Comparison of ENCODE assay signal across 9 cellular contexts in the genomic region with DNA sequence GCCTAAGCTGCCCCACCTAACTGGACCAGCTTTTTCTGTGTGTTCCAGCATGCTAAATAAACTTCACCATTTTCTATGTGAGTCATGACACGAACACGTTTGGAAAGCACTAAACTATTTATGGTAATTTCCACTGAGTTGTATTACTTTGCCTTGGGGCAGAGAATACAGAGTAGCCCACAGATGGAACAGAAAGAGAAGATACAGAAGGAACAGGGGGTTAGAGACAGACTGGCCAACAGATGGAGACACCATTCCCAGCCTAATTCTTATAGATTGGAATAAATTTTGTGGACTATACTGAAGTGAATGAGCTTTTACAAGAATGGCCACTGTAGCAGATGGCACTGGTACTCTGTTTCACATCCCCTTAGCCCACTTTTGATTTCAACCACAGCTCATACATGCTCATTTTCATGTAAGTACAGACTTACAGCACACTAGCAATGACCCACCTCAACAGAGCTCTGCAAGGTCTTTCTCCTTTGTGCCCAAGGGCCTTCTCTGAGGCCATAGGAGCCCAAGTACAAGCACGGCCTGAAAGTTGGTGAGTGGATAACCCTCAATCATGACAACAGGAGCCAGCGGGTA. TPM values are rescaled to one million over a fixed set of nuclear protein-coding genes. Genes with fewer than 3 reads are reported as not detected.
DNase-seq lines count a peak whose midpoint lies in the region; ATAC-seq lines count a peak whose summit lies in the region.
"Had no signal": no experiment of that assay in that cellular context is flagged by ENCODE, and none has a peak within 500 bp of the region (broad histone marks: within the 10 kb centered on the region; RNA-seq: fewer than 3 reads in every experiment).

No MANE protein-coding gene starts in this region.

- DNase-seq in HCEC 1CT (peak; percentile 55), M059J (ENCODE audit: low read depth) (peak; percentile 87), iris pigment epithelial cell (ENCODE audit: low read depth) (peak; percentile 65), ecto neural progenitor cell (ENCODE audit: low spot score) (no peak), GF-D8 (lab: John Stamatoyannopoulos, UW) (no peak), hippocampal formation (lab: John Stamatoyannopoulos, UW) (no peak)
- no peak for DNase-seq in effector CD8-positive, alpha-beta T cell (lab: John Stamatoyannopoulos, UW)
- DNase-seq: activated T-cell treated with anti-CD3 and anti-CD28 coated beads for 4 hours had no signal

- peak; percentile 98 for ATAC-seq in GM18517 (IDR thresholded peaks at IDR 0.05; ENCODE audit: unreplicated experiment)

RNA-seq across cellular contexts. Expression of a gene that starts 13.1 kb away (rescaled TPM):
- total RNA-seq in M059J (2014; rRNA removed; shearing (Covaris generic)): 7.4 and 11.7 TPM in 2 replicates

RNA-seq across cellular contexts. Expression of a gene that starts 26.8 kb away (rescaled TPM):
- total RNA-seq in M059J (2014; rRNA removed; shearing (Covaris generic)): 1.3 and 2.2 TPM in 2 replicates

RNA-seq across cellular contexts. Expression of a gene that starts 38.4 kb away (rescaled TPM):
- 0.10 TPM in 1 of 2 replicates, not detected in the other for total RNA-seq in M059J (2014; rRNA removed; shearing (Covaris generic))

Comparison
In these comparisons a context has a peak if more than half of its experiments do, and no peak if none do; other contexts are left out.
1. DNase-seq: peak in HCEC 1CT (single experiment), M059J (single experiment) and iris pigment epithelial cell (single experiment); none in ecto neural progenitor cell (single experiment), GF-D8 (single experiment), effector CD8-positive, alpha-beta T cell (single experiment) and hippocampal formation (0 of 2).